In genomic region chr4:123477804-123478209, GRCh38 we compare ENCODE assay signal across 8 cellular contexts.
A peak's percentile ranks its signal among the peaks of the same experiment; 100 is the strongest.
DNase-seq lines count a peak whose midpoint lies in the region; ATAC-seq and TF ChIP-seq lines count a peak whose summit lies in the region.

No MANE protein-coding gene starts in this region.

- peaks cover 33% of the 10 kb centered on the region for H3K4me1 ChIP-seq in BLaER1

- H4K20me1 ChIP-seq in BLaER1, result no peaks in the 10 kb centered on the region

- H3K9ac ChIP-seq in BLaER1, result no peak overlapping the region

- H3K9me3 ChIP-seq in BLaER1, result no peaks in the 10 kb centered on the region

- ATAC-seq in HG02759 (IDR thresholded peaks at IDR 0.05; ENCODE audit: unreplicated experiment), result peak; percentile 59
- ATAC-seq in stimulated activated naive CD8-positive, alpha-beta T cell treated with anti-CD3 and anti-CD28 coated beads, Interleukin-15, Interleukin-2, amounts not matched to agents 100 U/mL and 50 U/mL, for 24 hours, result peak; percentile 85
- ATAC-seq in HG02852 (IDR thresholded peaks at IDR 0.05; ENCODE audit: unreplicated experiment), result no peak

- no peaks in the 10 kb centered on the region for H3K36me3 Mint-ChIP-seq in activated CD4-positive, alpha-beta T cell treated with anti-CD3 and anti-CD28 coated beads, Interleukin-2, amount 10 ng/mL, durations not matched to agents 24 days and 14 days (ENCODE audit: low read depth)

- TF ChIP-seq CTCF in fibroblast of the aortic adventitia (IDR thresholded peaks at IDR 0.05; ENCODE audit: insufficient read depth, low read length), result no peak

- H3K4me3 Mint-ChIP-seq in activated CD4-positive, alpha-beta T cell treated with anti-CD3 and anti-CD28 coated beads, Interleukin-2, amount 10 ng/mL, durations not matched to agents 24 days and 14 days, result peak overlapping the region; percentile 27

- peak overlapping the region; percentile 68 for H3K27ac Mint-ChIP-seq in activated CD4-positive, alpha-beta T cell treated with anti-CD3 and anti-CD28 coated beads, Interleukin-2, amount 10 ng/mL, durations not matched to agents 24 days and 14 days

- DNase-seq in activated CD4-positive, alpha-beta T cell treated with anti-CD3 and anti-CD28 coated beads, Interleukin-2, amount 10 ng/mL, durations not matched to agents 24 days and 14 days, result peak; percentile 91
- DNase-seq in fibroblast of the aortic adventitia (ENCODE audit: low read depth) (peak; percentile 47), DMS 273 treated with DMSO at 0.1 percent for 48 hours (lab: John Stamatoyannopoulos, UW) (no peak), putamen (ENCODE audit: low spot score) (no peak)
- peak; percentile 80 for DNase-seq in stimulated activated naive CD8-positive, alpha-beta T cell treated with anti-CD3 and anti-CD28 coated beads, Interleukin-15, Interleukin-2, amounts not matched to agents 100 U/mL and 50 U/mL, for 24 hours

- intact Hi-C loops in activated CD4-positive, alpha-beta T cell treated with anti-CD3 and anti-CD28 coated beads, Interleukin-2, amount 10 ng/mL, durations not matched to agents 24 days and 14 days (cut with micrococcal nuclease), result loop anchor here (1.0 to 2.0 kb wide), 2 partner anchors 34 to 65 kb away; no protein-coding TSS in a partner anchor

- H3K27me3 ChIP-seq in BLaER1, result no peaks in the 10 kb centered on the region

- peaks cover 45% of the 10 kb centered on the region for H3K4me1 Mint-ChIP-seq in activated CD4-positive, alpha-beta T cell treated with anti-CD3 and anti-CD28 coated beads, Interleukin-2, amount 10 ng/mL, durations not matched to agents 24 days and 14 days

- H3K36me3 ChIP-seq in BLaER1, result no peaks in the 10 kb centered on the region

- peaks cover 11% of the 10 kb centered on the region for H3K9me3 Mint-ChIP-seq in activated CD4-positive, alpha-beta T cell treated with anti-CD3 and anti-CD28 coated beads, Interleukin-2, amount 10 ng/mL, durations not matched to agents 24 days and 14 days

- H3K27ac ChIP-seq in BLaER1, result no peak overlapping the region; the same call in 1 of the 2 replicates

- H3K27me3 Mint-ChIP-seq in activated CD4-positive, alpha-beta T cell treated with anti-CD3 and anti-CD28 coated beads, Interleukin-2, amount 10 ng/mL, durations not matched to agents 24 days and 14 days, result no peaks in the 10 kb centered on the region

- H3K4me3 ChIP-seq in BLaER1 (no peak overlapping the region), fibroblast of the aortic adventitia (ENCODE audit: low read depth, low read length) (no peak overlapping the region)

- peak overlapping the region; percentile 75 for H3K4me2 ChIP-seq in BLaER1

Comparison
In these comparisons a context has a peak if more than half of its experiments do, and no peak if none do; other contexts are left out.
1. DNase-seq: peak in activated CD4-positive, alpha-beta T cell treated with anti-CD3 and anti-CD28 coated beads, Interleukin-2, amount 10 ng/mL, durations not matched to agents 24 days and 14 days (single experiment), fibroblast of the aortic adventitia (single experiment) and stimulated activated naive CD8-positive, alpha-beta T cell treated with anti-CD3 and anti-CD28 coated beads, Interleukin-15, Interleukin-2, amounts not matched to agents 100 U/mL and 50 U/mL, for 24 hours (single experiment); none in DMS 273 treated with DMSO at 0.1 percent for 48 hours (single experiment) and putamen (single experiment).